Comparison of ENCODE assay signal across 18 cellular contexts in genomic region chr22:38062782-38063181, GRCh38. TPM values are rescaled to one million over a fixed set of nuclear protein-coding genes. Genes with fewer than 3 reads are reported as not detected.
DNase-seq lines count a peak whose midpoint lies in the region; ATAC-seq and TF ChIP-seq lines count a peak whose summit lies in the region.
"Had no signal": no experiment of that assay in that cellular context is flagged by ENCODE, and none has a peak within 500 bp of the region (broad histone marks: within the 10 kb centered on the region; RNA-seq: fewer than 3 reads in every experiment).

No MANE protein-coding gene starts in this region.

- in situ Hi-C loops in gastrocnemius medialis (cut with MboI; ENCODE audit: low sequenced_read_pairs in 4 of 4), result loop anchor here in 1 of 4 donors (25.0 kb wide), 1 partner anchor 500 kb away; the partner anchor contains the start of gene DMC1

- H3K36me3 ChIP-seq in left lung (peaks cover 0 to 76% of the 10 kb centered on the region in 2 donors), gastrocnemius medialis (peaks cover 0 to 17% of the 10 kb centered on the region in 2 donors), colonic mucosa (peaks cover 5% of the 10 kb centered on the region)

- DNase-seq in CD1c-positive myeloid dendritic cell (ENCODE audit: extremely low spot score), result peak; percentile 81
- DNase-seq in caudate nucleus (lab: John Stamatoyannopoulos, UW), result peak in 30 of 61 donors; percentile 9 to 79 (median 42)
- DNase-seq in left lung, result no peak
- DNase-seq in gastrocnemius medialis, result peak; percentile 76 to 86
- DNase-seq in DMS 273 treated with DMSO at 0.1 percent for 48 hours (lab: John Stamatoyannopoulos, UW), result no peak
- no peak for DNase-seq in NCI-H2227 treated with DMSO at 0.1 percent for 48 hours (lab: John Stamatoyannopoulos, UW)
- no peak for DNase-seq in colonic mucosa
- DNase-seq: activated CD4-positive, alpha-beta T cell treated with anti-CD3 and anti-CD28 coated beads for 4 hours; DMS53; NCI-H1105 treated with DMSO at 0.1 percent for 48 hours; NCI-H446; PC-9; stimulated activated CD4-positive, alpha-beta T cell treated with anti-CD3 and anti-CD28 coated beads, Interleukin-12 subunit alpha, Interleukin-12 subunit beta, amount 100 ng/mL, for 4 hours; T-helper 1 cell; trophoblast cell had no signal

- TF ChIP-seq CTCF in left lung (IDR thresholded peaks at IDR 0.05) (no peak), gastrocnemius medialis (IDR thresholded peaks at IDR 0.05 in 4 of 5, conservative IDR thresholded peaks at IDR 0.05 in 1 of 5) (no peak), colonic mucosa (IDR thresholded peaks at IDR 0.05) (no peak)

- H3K4me1 ChIP-seq in left lung, result peaks cover 0 to 17% of the 10 kb centered on the region in 2 donors
- H3K4me1 ChIP-seq in gastrocnemius medialis, result peaks cover 35 to 54% of the 10 kb centered on the region in 2 donors
- no peaks in the 10 kb centered on the region for H3K4me1 ChIP-seq in colonic mucosa

- intact Hi-C loops in left lung (cut with DNase I) (no loop called here), gastrocnemius medialis (cut with DNase I; ENCODE audit: low total_unique reads) (loop anchor here (10.0 kb wide), 1 partner anchor 642 kb away; the partner anchor contains the start of genes GTPBP1 and JOSD1), colonic mucosa (cut with DNase I) (no loop called here)

- H3K4me3 ChIP-seq in left lung, result no peak overlapping the region
- no peak overlapping the region for H3K4me3 ChIP-seq in gastrocnemius medialis
- H3K4me3 ChIP-seq in colonic mucosa, result no peak overlapping the region
- H3K4me3 ChIP-seq: ascending aorta, PC-9 had no signal

- peak overlapping the region; percentile 96 for H3K27ac ChIP-seq in caudate nucleus (ENCODE audit: low read depth, low read length)
- peak overlapping the region; percentile 33 to 70 for H3K27ac ChIP-seq in left lung
- peak overlapping the region; percentile 97 to 100 (median 98) for H3K27ac ChIP-seq in gastrocnemius medialis
- H3K27ac ChIP-seq in colonic mucosa, result no peak overlapping the region
- H3K27ac ChIP-seq: ascending aorta, PC-9 had no signal

- ATAC-seq in left lung (peak; percentile 43), gastrocnemius medialis (peak; percentile 81 to 87), GM21529 (IDR thresholded peaks at IDR 0.05; ENCODE audit: unreplicated experiment) (no peak)
- ATAC-seq: natural killer cell treated with Interleukin-12 subunit alpha and Interleukin-12 subunit beta and Interleukin-15 and Interleukin-18, amount 100 ng/mL, for 72 hours had no signal

- H3K27me3 ChIP-seq in left lung (no peaks in the 10 kb centered on the region), gastrocnemius medialis (no peaks in the 10 kb centered on the region), colonic mucosa (no peaks in the 10 kb centered on the region)
- H3K27me3 ChIP-seq: ascending aorta had no signal

- H3K9ac ChIP-seq in colonic mucosa (ENCODE audit: low read depth in 2 of 2, low read length in 2 of 2), result no peak overlapping the region

- H3K9me3 ChIP-seq in left lung (no peaks in the 10 kb centered on the region), gastrocnemius medialis (no peaks in the 10 kb centered on the region), colonic mucosa (no peaks in the 10 kb centered on the region)
- H3K9me3 ChIP-seq: ascending aorta had no signal

- peak; percentile 12 to 36 for TF ChIP-seq POLR2A in gastrocnemius medialis (IDR thresholded peaks at IDR 0.05)

RNA-seq across cellular contexts. Expression of gene PICK1, which starts 5.6 kb away (rescaled TPM):
- 10 to 100 TPM; 30.9 to 39.5 TPM for total RNA-seq in left lung
- total RNA-seq in gastrocnemius medialis, result 10 to 100 TPM; 36.4 to 63.8 (median 50.1) TPM
- 10 to 100 TPM; 27.6 to 47.2 TPM for total RNA-seq in colonic mucosa

RNA-seq across cellular contexts. Expression of gene SLC16A8, which starts 21.2 kb away (rescaled TPM):
- total RNA-seq in left lung (under 1 TPM; 0.38 to 0.45 TPM), gastrocnemius medialis (under 1 TPM in 1 of 4 donors, not detected in 3; 0.42 TPM), colonic mucosa (under 1 TPM in 1 of 2 donors, not detected in 1; 0.27 TPM)
- total RNA-seq: ascending aorta, PC-9 had no signal

RNA-seq across cellular contexts. Expression of gene BAIAP2L2, which starts 47.7 kb away (rescaled TPM):
- total RNA-seq in left lung, result under 1 TPM; 0.34 to 0.35 TPM
- total RNA-seq in gastrocnemius medialis, result 1 to 10 TPM in 1 of 4 donors, under 1 TPM in 2, not detected in 1; 0.16 to 1.7 (median 0.72) TPM
- total RNA-seq in colonic mucosa, result 10 to 100 TPM; 59.1 to 76.6 TPM
- total RNA-seq: ascending aorta had no signal

Comparison
In these comparisons a context has a peak if more than half of its experiments do, and no peak if none do; other contexts are left out.
1. DNase-seq: peak in CD1c-positive myeloid dendritic cell (single experiment) and gastrocnemius medialis (2 of 2); none in left lung (0 of 2), DMS 273 treated with DMSO at 0.1 percent for 48 hours (single experiment), NCI-H2227 treated with DMSO at 0.1 percent for 48 hours (single experiment) and colonic mucosa (single experiment).
2. RNA of gene BAIAP2L2, which starts 47.7 kb away (total RNA-seq): 59.1 to 76.6 TPM in colonic mucosa; 0.16 to 1.7 TPM in gastrocnemius medialis and 0.34 to 0.35 TPM in left lung; every median in the first group is over 10 times any median in the second.